26 cellular contexts compared by ENCODE assay signal in genomic region chr11:60942207-60942606, GRCh38. TPM values are rescaled to one million over a fixed set of nuclear protein-coding genes. Genes with fewer than 3 reads are reported as not detected.
DNase-seq lines count a peak whose midpoint lies in the region; ATAC-seq and TF ChIP-seq lines count a peak whose summit lies in the region.
"Had no signal": no experiment of that assay in that cellular context is flagged by ENCODE, and none has a peak within 500 bp of the region (broad histone marks: within the 10 kb centered on the region; RNA-seq: fewer than 3 reads in every experiment).

No MANE protein-coding gene starts in this region.

- 0 out of 2 replicates have a peak, but pooled peaks cover 7% of the 10 kb centered on the region for H4K20me1 ChIP-seq in DOHH2 (ENCODE audit: control insufficient read depth, insufficient read depth, low read depth, low read length)
- peaks cover 98% of the 10 kb centered on the region for H4K20me1 ChIP-seq in OCI-LY3 (ENCODE audit: insufficient read depth, low read length)

- H3K4me1 ChIP-seq in DOHH2 (ENCODE audit: control insufficient read depth, low read length): peaks cover 27% of the 10 kb centered on the region
- H3K4me1 ChIP-seq in OCI-LY3 (ENCODE audit: low read length): peaks cover 13% of the 10 kb centered on the region; the same call in 1 of the 2 replicates
- H3K4me1 ChIP-seq: neural progenitor cell, prostate gland had no signal

- H3K9me3 ChIP-seq in DOHH2 (ENCODE audit: control insufficient read depth, insufficient read depth, low read length): no peaks in the 10 kb centered on the region
- H3K9me3 ChIP-seq in OCI-LY3 (ENCODE audit: insufficient read depth, low read length): no peaks in the 10 kb centered on the region
- H3K9me3 ChIP-seq: prostate gland, thyroid gland had no signal

- no peaks in the 10 kb centered on the region for H3K36me3 Mint-ChIP-seq in neural crest cell (ENCODE audit: low read depth)
- H3K36me3 Mint-ChIP-seq: activated naive CD8-positive, alpha-beta T cell treated with anti-CD3 and anti-CD28 coated beads for 36 hours had no signal

- H3K27me3 ChIP-seq in DOHH2 (ENCODE audit: control insufficient read depth, low read length) (no peaks in the 10 kb centered on the region), OCI-LY3 (ENCODE audit: low read depth, low read length) (no peaks in the 10 kb centered on the region)
- H3K27me3 ChIP-seq: neural progenitor cell, thyroid gland had no signal

- ATAC-seq in HG02970 (IDR thresholded peaks at IDR 0.05; ENCODE audit: low FRiP score, unreplicated experiment): no peak
- ATAC-seq: activated T-helper 17 cell treated with anti-CD3 and anti-CD28 coated beads, Interleukin-2, amount 50 U/mL, for 72 hours; left lobe of liver had no signal

- peaks cover 45% of the 10 kb centered on the region for H3K4me1 Mint-ChIP-seq in neural crest cell

- H3K9me3 Mint-ChIP-seq in neural crest cell: no peaks in the 10 kb centered on the region
- H3K9me3 Mint-ChIP-seq: activated CD4-positive, alpha-beta T cell treated with anti-CD3 and anti-CD28 coated beads, Interleukin-2, amount 10 ng/mL, durations not matched to agents 24 days and 14 days; activated naive CD8-positive, alpha-beta T cell treated with anti-CD3 and anti-CD28 coated beads for 36 hours; activated T-helper 17 cell treated with anti-CD3 and anti-CD28 coated beads, Interleukin-2, amount 50 U/mL, for 72 hours; neural progenitor cell had no signal

- peak; percentile 36 for DNase-seq in NCI-H1092 treated with DMSO at 0.1 percent for 48 hours (lab: John Stamatoyannopoulos, UW)
- no peak for DNase-seq in NCI-H1092 (lab: John Stamatoyannopoulos, UW)
- DNase-seq in neural crest cell (ENCODE audit: low read depth, low spot score): no peak
- DNase-seq in NCI-H1105 treated with DMSO at 0.1 percent for 48 hours (lab: John Stamatoyannopoulos, UW): no peak
- DNase-seq in cerebellar cortex (ENCODE audit: low spot score): no peak
- DNase-seq: activated CD4-positive, alpha-beta T cell treated with anti-CD3 and anti-CD28 coated beads, Interleukin-2, amount 10 ng/mL, durations not matched to agents 24 days and 14 days; activated naive CD8-positive, alpha-beta T cell treated with anti-CD3 and anti-CD28 coated beads for 36 hours; effector CD8-positive, alpha-beta T cell; GOT3; NCI-H2029 treated with DMSO at 0.1 percent for 48 hours; NCI-H748 treated with DMSO at 0.1 percent for 48 hours; SHP77 treated with DMSO at 0.1 percent for 48 hours; stimulated activated naive CD4-positive, alpha-beta T cell treated with Interleukin-2 at 50 U/mL for 16 hours; T-helper 1 cell; thyroid gland had no signal

- H3F3A ChIP-seq in DOHH2 (ENCODE audit: control insufficient read depth, insufficient read depth): no peaks in the 10 kb centered on the region

- H3K4me2 ChIP-seq in DOHH2 (ENCODE audit: low read length): peak overlapping the region; percentile 63
- no peak overlapping the region for H3K4me2 ChIP-seq in OCI-LY3 (ENCODE audit: low read length)
- H3K4me2 ChIP-seq: neural progenitor cell had no signal

- H3K4me3 Mint-ChIP-seq in neural crest cell: peak overlapping the region; percentile 41
- H3K4me3 Mint-ChIP-seq: activated CD4-positive, alpha-beta T cell treated with anti-CD3 and anti-CD28 coated beads, Interleukin-2, amount 10 ng/mL, durations not matched to agents 24 days and 14 days; activated naive CD8-positive, alpha-beta T cell treated with anti-CD3 and anti-CD28 coated beads for 36 hours; activated T-helper 17 cell treated with anti-CD3 and anti-CD28 coated beads, Interleukin-2, amount 50 U/mL, for 72 hours; neural progenitor cell had no signal

- H3K9me2 ChIP-seq in DOHH2 (replicated peaks; ENCODE audit: control insufficient read depth, low read length): no peaks in the 10 kb centered on the region

- peak overlapping the region; percentile 12 for H3K27ac Mint-ChIP-seq in neural crest cell (ENCODE audit: unreplicated experiment)
- H3K27ac Mint-ChIP-seq: activated CD4-positive, alpha-beta T cell treated with anti-CD3 and anti-CD28 coated beads, Interleukin-2, amount 10 ng/mL, durations not matched to agents 24 days and 14 days; activated naive CD8-positive, alpha-beta T cell treated with anti-CD3 and anti-CD28 coated beads for 36 hours; activated T-helper 17 cell treated with anti-CD3 and anti-CD28 coated beads, Interleukin-2, amount 50 U/mL, for 72 hours; neural progenitor cell had no signal

- H3K79me2 ChIP-seq in DOHH2 (ENCODE audit: control insufficient read depth, low read length) (peaks cover 33% of the 10 kb centered on the region), OCI-LY3 (ENCODE audit: low read length) (peaks cover 47% of the 10 kb centered on the region)

- TF ChIP-seq CTCF in DOHH2 (IDR thresholded peaks at IDR 0.05; ENCODE audit: low read depth, low read length, poor library complexity, severe bottlenecking): no peak
- no peak for TF ChIP-seq CTCF in OCI-LY3 (IDR thresholded peaks at IDR 0.05; ENCODE audit: low read depth, low read length)
- TF ChIP-seq CTCF in neural crest cell (conservative IDR thresholded peaks at IDR 0.05): no peak

- no peak overlapping the region for H3K9ac ChIP-seq in OCI-LY3 (ENCODE audit: low read length)
- H3K9ac ChIP-seq: neural progenitor cell had no signal

- H3K4me3 ChIP-seq in DOHH2 (ENCODE audit: low read length) (0 out of 2 replicates have a peak overlapping the region, but pooled peaks have one; percentile 25), OCI-LY3 (ENCODE audit: low read length) (no peak overlapping the region)
- H3K4me3 ChIP-seq: neural progenitor cell, prostate gland, skin epidermis, thyroid gland had no signal

- peaks cover 82% of the 10 kb centered on the region for H3K36me3 ChIP-seq in DOHH2 (ENCODE audit: control insufficient read depth, low read length)
- peaks cover 89% of the 10 kb centered on the region for H3K36me3 ChIP-seq in OCI-LY3 (replicated peaks; ENCODE audit: low read depth, low read length)
- H3K36me3 ChIP-seq: neural progenitor cell, prostate gland, thyroid gland had no signal

- H3K27me3 Mint-ChIP-seq in neural crest cell (ENCODE audit: low read depth): peaks cover 5% of the 10 kb centered on the region
- H3K27me3 Mint-ChIP-seq: activated naive CD8-positive, alpha-beta T cell treated with anti-CD3 and anti-CD28 coated beads for 36 hours had no signal

- H2AFZ ChIP-seq in OCI-LY3 (ENCODE audit: low read depth, low read length): no peak overlapping the region
- H2AFZ ChIP-seq: neural progenitor cell had no signal

- peak overlapping the region; percentile 24; the same call in 1 of the 2 replicates for H3K27ac ChIP-seq in DOHH2 (ENCODE audit: low read depth, low read length)
- H3K27ac ChIP-seq in OCI-LY3 (ENCODE audit: low read length): 0 out of 2 replicates have a peak overlapping the region, but pooled peaks have one; percentile 3
- H3K27ac ChIP-seq: neural progenitor cell, prostate gland had no signal

RNA-seq across cellular contexts. Expression of gene SLC15A3, which starts 9.8 kb away (rescaled TPM):
- total RNA-seq in neural crest cell: 7.4 and 10.4 TPM in 2 replicates

RNA-seq across cellular contexts. Expression of gene TMEM132A, which starts 17.9 kb away (rescaled TPM):
- total RNA-seq in neural crest cell: 195 and 216 TPM in 2 replicates

RNA-seq across cellular contexts. Expression of gene TMEM109, which starts 28.2 kb away (rescaled TPM):
- total RNA-seq in neural crest cell: 64.4 and 65.6 TPM in 2 replicates

RNA-seq across cellular contexts. Expression of gene CD6, which starts 29.3 kb away (rescaled TPM):
- 0.30 and 0.39 TPM in 2 replicates for total RNA-seq in neural crest cell
- total RNA-seq: A172, chondrocyte, fibroblast of lung had no signal

RNA-seq across cellular contexts. Expression of gene PRPF19, which starts 35.8 kb away (rescaled TPM):
- 183 and 189 TPM in 2 replicates for total RNA-seq in neural crest cell
